16 cellular contexts compared by ENCODE assay signal in genomic region chr18:71682591-71682990, GRCh38.
A peak's percentile ranks its signal among the peaks of the same experiment; 100 is the strongest.
DNase-seq lines count a peak whose midpoint lies in the region; ATAC-seq and TF ChIP-seq lines count a peak whose summit lies in the region.
"Had no signal": no experiment of that assay in that cellular context is flagged by ENCODE, and none has a peak within 500 bp of the region (broad histone marks: within the 10 kb centered on the region; RNA-seq: fewer than 3 reads in every experiment).

No MANE protein-coding gene starts in this region.

- TF ChIP-seq CTCF in astrocyte of the spinal cord (IDR thresholded peaks at IDR 0.05; ENCODE audit: low read depth, low read length): no peak

- in situ Hi-C loops in astrocyte of the spinal cord (cut with HindIII; ENCODE audit: low sequenced_read_pairs): no loop called here

- ATAC-seq in GM19035 (IDR thresholded peaks at IDR 0.05; ENCODE audit: unreplicated experiment): no peak

- H3K4me3 ChIP-seq in astrocyte of the spinal cord (ENCODE audit: low read depth, low read length): no peak overlapping the region

- DNase-seq in SHP77 (lab: John Stamatoyannopoulos, UW) (peak; percentile 21 to 56), SHP77 treated with DMSO at 0.1 percent for 48 hours (lab: John Stamatoyannopoulos, UW) (no peak), NCI-H146 treated with DMSO at 0.1 percent for 48 hours (lab: John Stamatoyannopoulos, UW; ENCODE audit: unreplicated experiment) (peak; percentile 87), astrocyte of the spinal cord (ENCODE audit: low read depth, low spot score) (peak; percentile 1), islet precursor cell (no peak), NCI-H774 (lab: John Stamatoyannopoulos, UW) (no peak)
- DNase-seq: CD8-positive, alpha-beta memory T cell; DMS79; Karpas-422; NCI-H187; NCI-H2107; NCI-H446 treated with DMSO at 0.1 percent for 48 hours; OCI-M1; SIG-M5; SK-N-SH had no signal

Comparison
In these comparisons a context has a peak if more than half of its experiments do, and no peak if none do; other contexts are left out.
1. DNase-seq: peak in SHP77 (2 of 2), NCI-H146 treated with DMSO at 0.1 percent for 48 hours (single experiment) and astrocyte of the spinal cord (single experiment); none in SHP77 treated with DMSO at 0.1 percent for 48 hours (single experiment), islet precursor cell (single experiment) and NCI-H774 (single experiment).